Comparison of ENCODE assay signal across 19 cellular contexts in genomic region chr11:84503503-84503902, GRCh38.
DNase-seq lines count a peak whose midpoint lies in the region; ATAC-seq, FAIRE-seq and TF ChIP-seq lines count a peak whose summit lies in the region.
"Had no signal": no experiment of that assay in that cellular context is flagged by ENCODE, and none has a peak within 500 bp of the region (broad histone marks: within the 10 kb centered on the region; RNA-seq: fewer than 3 reads in every experiment).

No MANE protein-coding gene starts in this region.

- H3K4me2 ChIP-seq in A549: no peak overlapping the region
- H3K4me2 ChIP-seq in IMR-90 (ENCODE audit: low read depth, low read length): no peak overlapping the region
- no peak overlapping the region for H3K4me2 ChIP-seq in H1 (ENCODE audit: insufficient read depth in 1 of 2, low read depth in 2 of 2, low read length in 2 of 2)
- H3K4me2 ChIP-seq: BLaER1 treated with 17β-estradiol and CSF1 and Interleukin-3, amounts not matched to agents 10 nM and 100 nM had no signal

- H3K9ac ChIP-seq in IMR-90 (ENCODE audit: low read depth, low read length) (no peak overlapping the region), H1 (replicated peaks in 1 of 4; ENCODE audit: extremely low read depth in 1 of 4, low read depth in 3 of 4, low read length in 3 of 4) (no peak overlapping the region)
- H3K9ac ChIP-seq: BLaER1 treated with 17β-estradiol and CSF1 and Interleukin-3, amounts not matched to agents 10 nM and 100 nM had no signal

- H3K79me1 ChIP-seq in IMR-90 (ENCODE audit: low read depth in 1 of 2, low read length in 2 of 2) (no peaks in the 10 kb centered on the region), H1 (ENCODE audit: low read depth, low read length) (no peaks in the 10 kb centered on the region)

- no peak overlapping the region for H3K18ac ChIP-seq in IMR-90 (ENCODE audit: low read depth, low read length)
- H3K18ac ChIP-seq in H1 (ENCODE audit: extremely low read depth, low read length): no peak overlapping the region

- TF ChIP-seq RAD21 in A549 (conservative IDR thresholded peaks at IDR 0.05 in 1 of 2, IDR thresholded peaks at IDR 0.05 in 1 of 2): no peak
- TF ChIP-seq RAD21 in IMR-90 (IDR thresholded peaks at IDR 0.05; ENCODE audit: low read length): no peak
- no peak for TF ChIP-seq RAD21 in H1 (IDR thresholded peaks at IDR 0.05 in 1 of 2, conservative IDR thresholded peaks at IDR 0.05 in 1 of 2; ENCODE audit: low read depth in 2 of 2, low read length in 2 of 2)

- H2AFZ ChIP-seq in IMR-90 (replicated peaks; ENCODE audit: low read length, poor library complexity): no peak overlapping the region
- H2AFZ ChIP-seq in H1 (ENCODE audit: low read length): no peak overlapping the region

- no peak overlapping the region for H2AK9ac ChIP-seq in IMR-90 (replicated peaks; ENCODE audit: low read depth, low read length, poor library complexity)

- H2AK5ac ChIP-seq in IMR-90 (ENCODE audit: low read depth, low read length): no peak overlapping the region
- H2AK5ac ChIP-seq in H1 (ENCODE audit: low read depth, low read length): no peak overlapping the region

- H3K27me3 ChIP-seq in IMR-90 (ENCODE audit: control insufficient read depth, insufficient read depth, low read length) (no peaks in the 10 kb centered on the region), H1 (replicated peaks in 1 of 4; ENCODE audit: control insufficient read depth in 3 of 4, extremely low read depth in 1 of 4, insufficient read depth in 3 of 4, low read length in 3 of 4) (no peaks in the 10 kb centered on the region)
- H3K27me3 ChIP-seq: BLaER1 treated with 17β-estradiol and CSF1 and Interleukin-3, amounts not matched to agents 10 nM and 100 nM had no signal

- intact Hi-C loops in IMR-90 (cut with micrococcal nuclease): no loop called here

- no peak overlapping the region for H4K8ac ChIP-seq in IMR-90 (ENCODE audit: low read depth in 2 of 2, low read length in 2 of 2)
- no peak overlapping the region for H4K8ac ChIP-seq in H1 (ENCODE audit: extremely low read depth, insufficient read depth, low read length)

- no peak overlapping the region for H3K4me3 ChIP-seq in A549
- H3K4me3 ChIP-seq in IMR-90 (ENCODE audit: insufficient read depth, low read depth, low read length): no peak overlapping the region
- no peak overlapping the region for H3K4me3 ChIP-seq in H1 (ENCODE audit: extremely low read depth in 1 of 4, insufficient read depth in 2 of 4, low read depth in 3 of 4, low read length in 4 of 4)
- H3K4me3 ChIP-seq: BLaER1 treated with 17β-estradiol and CSF1 and Interleukin-3, amounts not matched to agents 10 nM and 100 nM had no signal

- H3K4ac ChIP-seq in IMR-90 (ENCODE audit: low read depth, low read length) (no peak overlapping the region), H1 (replicated peaks; ENCODE audit: insufficient read length, low read depth, low read length) (no peak overlapping the region)

- no peak overlapping the region for H2BK12ac ChIP-seq in H1 (ENCODE audit: low read depth, low read length)

- WGBS in A549 (ENCODE audit: missing lambda C conversion rate): 0% methylated on average over 1 of the region's 1 CpG
- WGBS in IMR-90 (ENCODE audit: extremely low coverage in 2 of 2, insufficient read length in 1 of 2), 2 experiments: no CpG with 5 or more reads among the region's 1 CpG
- WGBS in H1 (ENCODE audit: extremely low coverage in 1 of 2, insufficient coverage in 1 of 2, insufficient read length in 1 of 2, insufficient replicate concordance in 2 of 2, low coverage in 1 of 2, low lambda C conversion rate in 2 of 2, missing lambda C conversion rate in 1 of 2), 2 experiments: 94% methylated on average over 1 of the region's 1 CpG; no CpG with 5 or more reads in 1 of the 2 experiments

- POLR2A ChIA-PET in A549 (lab: Yijun Ruan, JAX): no interaction called here
- POLR2A ChIA-PET in IMR-90 (lab: Charles Lee; ENCODE audit: unreplicated experiment): no interaction called here
- POLR2A ChIA-PET in H1 (lab: Charles Lee; ENCODE audit: partially characterized antibody): interaction anchor here (0.6 kb wide), 1 partner anchor 673 kb away, joined by 3 read pairs; no protein-coding TSS in a partner anchor

- H2BK20ac ChIP-seq in IMR-90 (ENCODE audit: low read depth, low read length) (no peak overlapping the region), H1 (ENCODE audit: low read length) (no peak overlapping the region)

- no peak overlapping the region for H4K91ac ChIP-seq in IMR-90 (ENCODE audit: insufficient read depth, low read depth, low read length)
- H4K91ac ChIP-seq in H1 (replicated peaks; ENCODE audit: insufficient read length, low read length): no peak overlapping the region

- ATAC-seq in A549 (no peak), IMR-90 (ENCODE audit: low read depth) (no peak)
- ATAC-seq: CD8-positive, alpha-beta T cell had no signal

- no peaks in the 10 kb centered on the region for H3K23me2 ChIP-seq in H1 (ENCODE audit: low read depth, low read length)

- no peaks in the 10 kb centered on the region for H3K4me1 ChIP-seq in A549
- H3K4me1 ChIP-seq in IMR-90 (ENCODE audit: control insufficient read depth, insufficient read depth, low read length): no peaks in the 10 kb centered on the region
- H3K4me1 ChIP-seq in H1 (replicated peaks in 1 of 4; ENCODE audit: control insufficient read depth in 3 of 4, insufficient read depth in 4 of 4, low read length in 3 of 4): no peaks in the 10 kb centered on the region
- H3K4me1 ChIP-seq: Caco-2 had no signal

- in situ Hi-C loops in IMR-90 (cut with MboI; ENCODE audit: low sequenced_read_pairs): no loop called here

- dilution Hi-C loops in IMR-90 (cut with HindIII; ENCODE audit: low sequenced_read_pairs, unreplicated experiment): no loop called here

- H2BK120ac ChIP-seq in IMR-90 (ENCODE audit: low read depth, low read length) (no peak overlapping the region), H1 (replicated peaks; ENCODE audit: low read depth, low read length) (no peak overlapping the region)

- H4K20me1 ChIP-seq in IMR-90 (ENCODE audit: insufficient read depth, low read length) (no peaks in the 10 kb centered on the region), H1 (replicated peaks in 1 of 2; ENCODE audit: control insufficient read depth in 1 of 2, insufficient read depth in 2 of 2, low read length in 2 of 2) (no peaks in the 10 kb centered on the region)
- H4K20me1 ChIP-seq: BLaER1 treated with 17β-estradiol and CSF1 and Interleukin-3, amounts not matched to agents 10 nM and 100 nM had no signal

- no peak overlapping the region for H3K14ac ChIP-seq in IMR-90 (replicated peaks; ENCODE audit: low read depth, low read length)
- no peak overlapping the region for H3K14ac ChIP-seq in H1 (ENCODE audit: insufficient read length)

- H3K27ac ChIP-seq in A549 (no peak overlapping the region), IMR-90 (ENCODE audit: insufficient read depth, low read length) (no peak overlapping the region), H1 (ENCODE audit: low read depth, low read length) (no peak overlapping the region)
- H3K27ac ChIP-seq: BLaER1 treated with 17β-estradiol and CSF1 and Interleukin-3, amounts not matched to agents 10 nM and 100 nM; C4-2B had no signal

- no peaks in the 10 kb centered on the region for H3K9me1 ChIP-seq in IMR-90 (ENCODE audit: insufficient read depth, low read length)

- FAIRE-seq in A549 (lab: Jason Lieb, UNC) (no peak), H1 (lab: Jason Lieb, UNC) (no peak)
- FAIRE-seq: A204.1, G401.6, GM12891, GM19239 had no signal

- H3K9me3 ChIP-seq in A549 (no peaks in the 10 kb centered on the region), IMR-90 (ENCODE audit: control insufficient read depth, insufficient read depth, low read length) (no peaks in the 10 kb centered on the region), H1 (ENCODE audit: insufficient read depth in 2 of 2, low read depth in 1 of 2, low read length in 1 of 2) (no peaks in the 10 kb centered on the region)
- H3K9me3 ChIP-seq: BLaER1 treated with 17β-estradiol and CSF1 and Interleukin-3, amounts not matched to agents 10 nM and 100 nM; Caco-2 had no signal

- H2BK15ac ChIP-seq in IMR-90 (ENCODE audit: low read depth, low read length): no peak overlapping the region
- no peak overlapping the region for H2BK15ac ChIP-seq in H1 (ENCODE audit: low read length)

- H3K56ac ChIP-seq in IMR-90 (ENCODE audit: extremely low read depth, insufficient read depth, low read length): no peak overlapping the region
- no peak overlapping the region for H3K56ac ChIP-seq in H1 (replicated peaks; ENCODE audit: insufficient read length, low read depth, low read length)

- H4K5ac ChIP-seq in IMR-90 (ENCODE audit: low read depth, low read length) (no peak overlapping the region), H1 (ENCODE audit: insufficient read length, low read depth, low read length) (no peak overlapping the region)

- no peak overlapping the region for H3K23ac ChIP-seq in IMR-90 (ENCODE audit: low read depth, low read length)
- H3K23ac ChIP-seq in H1 (ENCODE audit: insufficient read length): no peak overlapping the region

- TF ChIP-seq EP300 in A549 (IDR thresholded peaks at IDR 0.05) (no peak), H1 (IDR thresholded peaks at IDR 0.05; ENCODE audit: borderline replicate concordance in 1 of 2, low read depth in 2 of 2, low read length in 2 of 2) (no peak)

- CTCF ChIA-PET in A549 (lab: Yijun Ruan, JAX) (no interaction called here), IMR-90 (lab: Yijun Ruan, JAX) (interaction anchor here (0.6 kb wide), 1 partner anchor 521 kb away, joined by 7 read pairs; no protein-coding TSS in a partner anchor), H1 (lab: Charles Lee; ENCODE audit: partially characterized antibody) (interaction anchor here (0.7 to 1.3 kb wide), 4 partner anchors 12 to 668 kb away, joined by 3 to 4 read pairs (median 3); no protein-coding TSS in a partner anchor)

- no TSS peak for BruUV-seq in IMR-90 (replicated peaks; lab: Mats Ljungman, UMichigan)

- TF ChIP-seq POLR2A in A549 (IDR thresholded peaks at IDR 0.05; ENCODE audit: low read length): no peak
- no peak for TF ChIP-seq POLR2A in IMR-90 (IDR thresholded peaks at IDR 0.05; ENCODE audit: low read depth, low read length)
- no peak for TF ChIP-seq POLR2A in H1 (IDR thresholded peaks at IDR 0.05; ENCODE audit: control extremely low read depth in 1 of 2, low read depth in 2 of 2, low read length in 2 of 2)

- H3K79me2 ChIP-seq in H1 (ENCODE audit: control insufficient read depth in 1 of 2, insufficient read depth in 2 of 2, low read length in 2 of 2): no peaks in the 10 kb centered on the region

- no peak for TF ChIP-seq CTCF in A549 (IDR thresholded peaks at IDR 0.05)
- TF ChIP-seq CTCF in IMR-90 (conservative IDR thresholded peaks at IDR 0.05; ENCODE audit: low read depth, low read length): no peak
- no peak for TF ChIP-seq CTCF in H1 (IDR thresholded peaks at IDR 0.05; ENCODE audit: control extremely low read depth in 1 of 3, insufficient read depth in 1 of 3, low read depth in 1 of 3, low read length in 3 of 3)

- H2BK5ac ChIP-seq in IMR-90 (ENCODE audit: low read depth, low read length, poor library complexity, severe bottlenecking): no peak overlapping the region
- H2BK5ac ChIP-seq in H1 (ENCODE audit: low read depth, low read length): no peak overlapping the region

- no peaks in the 10 kb centered on the region for H3K36me3 ChIP-seq in IMR-90 (ENCODE audit: control insufficient read depth, insufficient read depth, low read length)
- no peaks in the 10 kb centered on the region for H3K36me3 ChIP-seq in H1 (ENCODE audit: control insufficient read depth in 2 of 4, insufficient read depth in 4 of 4, low read length in 3 of 4)
- H3K36me3 ChIP-seq: BLaER1 treated with 17β-estradiol and CSF1 and Interleukin-3, amounts not matched to agents 10 nM and 100 nM had no signal

- DNase-seq in A549 (ENCODE audit: low read depth in 1 of 2, low spot score in 1 of 2) (no peak), IMR-90 (no peak), H1 (ENCODE audit: low read depth in 1 of 2, low spot score in 2 of 2) (no peak), SHP77 (lab: John Stamatoyannopoulos, UW) (no peak), SW480 (ENCODE audit: low spot score) (no peak)
- DNase-seq: 8988T; AML-193; Caco-2; Calu3; CD4-positive, alpha-beta T cell; CD8-positive, alpha-beta T cell; DMS79 treated with DMSO at 0.1 percent for 48 hours; GF-D8 had no signal

Comparison
In these comparisons a context has a peak if more than half of its experiments do, and no peak if none do; other contexts are left out.
1. Of the 18 proteins assayed by ChIP-seq in both H1 and A549: peak only in H1: none; only in A549: none; in both: MAFK; in neither: 17.